1 cellular context compared by ENCODE assay signal in the genomic region with DNA sequence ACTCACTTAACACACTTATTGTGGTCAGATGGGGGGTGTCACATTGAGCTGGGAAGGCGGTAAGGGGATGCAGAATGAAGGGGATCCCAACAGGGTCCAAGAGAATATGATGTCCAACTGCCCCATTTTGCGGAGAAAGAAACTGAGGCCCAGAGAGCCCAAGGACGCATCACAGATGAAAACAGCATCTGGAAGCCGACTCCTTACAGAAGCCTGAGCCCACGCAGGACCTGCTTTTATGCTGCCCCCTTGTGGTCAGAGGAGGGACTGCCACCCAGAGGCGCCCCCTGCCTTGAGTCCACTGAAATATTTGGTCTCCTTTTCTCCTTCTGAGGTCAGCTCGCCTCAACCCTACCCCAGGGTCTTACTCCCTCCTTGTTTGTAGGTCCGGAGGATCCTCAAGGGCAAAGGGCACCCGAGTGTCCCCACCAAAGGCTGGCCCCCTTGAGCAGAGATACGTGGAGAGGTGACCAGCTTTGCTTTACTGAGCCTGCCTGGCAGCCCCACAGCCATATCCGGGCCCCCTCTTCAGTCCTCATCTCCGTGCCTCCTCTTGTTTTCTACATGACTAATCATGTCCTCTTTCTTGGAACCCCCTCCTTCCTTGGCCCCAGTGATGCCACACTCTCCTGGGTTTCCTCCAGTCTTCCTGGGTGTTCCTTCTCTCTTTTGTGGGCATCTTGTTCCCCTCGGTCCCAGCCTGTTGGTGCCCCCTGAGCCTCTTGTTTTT.
TF ChIP-seq lines count a peak whose summit lies in the region.

No MANE protein-coding gene starts in this region.

TF ChIP-seq in GM12878, 131 proteins besides CTCF, POLR2A, EP300 and RAD21 (continued from another document):
- TF ChIP-seq, protein P1, sequence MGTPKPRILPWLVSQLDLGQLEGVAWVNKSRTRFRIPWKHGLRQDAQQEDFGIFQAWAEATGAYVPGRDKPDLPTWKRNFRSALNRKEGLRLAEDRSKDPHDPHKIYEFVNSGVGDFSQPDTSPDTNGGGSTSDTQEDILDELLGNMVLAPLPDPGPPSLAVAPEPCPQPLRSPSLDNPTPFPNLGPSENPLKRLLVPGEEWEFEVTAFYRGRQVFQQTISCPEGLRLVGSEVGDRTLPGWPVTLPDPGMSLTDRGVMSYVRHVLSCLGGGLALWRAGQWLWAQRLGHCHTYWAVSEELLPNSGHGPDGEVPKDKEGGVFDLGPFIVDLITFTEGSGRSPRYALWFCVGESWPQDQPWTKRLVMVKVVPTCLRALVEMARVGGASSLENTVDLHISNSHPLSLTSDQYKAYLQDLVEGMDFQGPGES (IDR thresholded peaks at IDR 0.05), result no peak
- TF ChIP-seq EGR1 (IDR thresholded peaks at IDR 0.05; ENCODE audit: borderline replicate concordance in 1 of 2, low read depth in 2 of 2, low read length in 2 of 2) (0 out of 3 replicates have a peak, but pooled peaks of 1 of the 2 experiments have one; percentile 16), NR2F1 (conservative IDR thresholded peaks at IDR 0.05) (0 out of 2 replicates have a peak, but pooled peaks have one; percentile 22), SRF (IDR thresholded peaks at IDR 0.05; ENCODE audit: low read depth in 2 of 2, low read length in 2 of 2) (no peak), RB1 (IDR thresholded peaks at IDR 0.05; ENCODE audit: borderline replicate concordance) (no peak), SMARCA5 (IDR thresholded peaks at IDR 0.05) (peak; percentile 55; the same call in 1 of the 2 replicates), RUNX3 (IDR thresholded peaks at IDR 0.05; ENCODE audit: low read length) (peak; percentile 47; the same call in 1 of the 2 replicates), ZNF207 (IDR thresholded peaks at IDR 0.05; ENCODE audit: borderline replicate concordance) (no peak), TBL1XR1 (IDR thresholded peaks at IDR 0.05; ENCODE audit: low read depth, low read length) (no peak), SMC3 (IDR thresholded peaks at IDR 0.05; ENCODE audit: borderline replicate concordance, low read length) (peak; percentile 81), YY1 (IDR thresholded peaks at IDR 0.05; ENCODE audit: low read depth, low read length) (peak; percentile 32; the same call in 1 of the 2 replicates)
- TF ChIP-seq, protein P2, sequence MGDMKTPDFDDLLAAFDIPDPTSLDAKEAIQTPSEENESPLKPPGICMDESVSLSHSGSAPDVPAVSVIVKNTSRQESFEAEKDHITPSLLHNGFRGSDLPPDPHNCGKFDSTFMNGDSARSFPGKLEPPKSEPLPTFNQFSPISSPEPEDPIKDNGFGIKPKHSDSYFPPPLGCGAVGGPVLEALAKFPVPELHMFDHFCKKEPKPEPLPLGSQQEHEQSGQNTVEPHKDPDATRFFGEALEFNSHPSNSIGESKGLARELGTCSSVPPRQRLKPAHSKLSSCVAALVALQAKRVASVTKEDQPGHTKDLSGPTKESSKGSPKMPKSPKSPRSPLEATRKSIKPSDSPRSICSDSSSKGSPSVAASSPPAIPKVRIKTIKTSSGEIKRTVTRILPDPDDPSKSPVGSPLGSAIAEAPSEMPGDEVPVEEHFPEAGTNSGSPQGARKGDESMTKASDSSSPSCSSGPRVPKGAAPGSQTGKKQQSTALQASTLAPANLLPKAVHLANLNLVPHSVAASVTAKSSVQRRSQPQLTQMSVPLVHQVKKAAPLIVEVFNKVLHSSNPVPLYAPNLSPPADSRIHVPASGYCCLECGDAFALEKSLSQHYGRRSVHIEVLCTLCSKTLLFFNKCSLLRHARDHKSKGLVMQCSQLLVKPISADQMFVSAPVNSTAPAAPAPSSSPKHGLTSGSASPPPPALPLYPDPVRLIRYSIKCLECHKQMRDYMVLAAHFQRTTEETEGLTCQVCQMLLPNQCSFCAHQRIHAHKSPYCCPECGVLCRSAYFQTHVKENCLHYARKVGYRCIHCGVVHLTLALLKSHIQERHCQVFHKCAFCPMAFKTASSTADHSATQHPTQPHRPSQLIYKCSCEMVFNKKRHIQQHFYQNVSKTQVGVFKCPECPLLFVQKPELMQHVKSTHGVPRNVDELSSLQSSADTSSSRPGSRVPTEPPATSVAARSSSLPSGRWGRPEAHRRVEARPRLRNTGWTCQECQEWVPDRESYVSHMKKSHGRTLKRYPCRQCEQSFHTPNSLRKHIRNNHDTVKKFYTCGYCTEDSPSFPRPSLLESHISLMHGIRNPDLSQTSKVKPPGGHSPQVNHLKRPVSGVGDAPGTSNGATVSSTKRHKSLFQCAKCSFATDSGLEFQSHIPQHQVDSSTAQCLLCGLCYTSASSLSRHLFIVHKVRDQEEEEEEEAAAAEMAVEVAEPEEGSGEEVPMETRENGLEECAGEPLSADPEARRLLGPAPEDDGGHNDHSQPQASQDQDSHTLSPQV (IDR thresholded peaks at IDR 0.05), result peak; percentile 40; the same call in 1 of the 2 replicates
